ENCODE assay signal across 21 cellular contexts in genomic region chr7:44561481-44561880, GRCh38. TPM values are rescaled to one million over a fixed set of nuclear protein-coding genes. Genes with fewer than 3 reads are reported as not detected.
DNase-seq lines count a peak whose midpoint lies in the region; ATAC-seq, FAIRE-seq and TF ChIP-seq lines count a peak whose summit lies in the region.
"Had no signal": no experiment of that assay in that cellular context is flagged by ENCODE, and none has a peak within 500 bp of the region (broad histone marks: within the 10 kb centered on the region; RNA-seq: fewer than 3 reads in every experiment).

No MANE protein-coding gene starts in this region.

- no peaks in the 10 kb centered on the region for H3K4me1 Mint-ChIP-seq in CD8-positive, alpha-beta T cell (ENCODE audit: low read depth)
- peaks cover 6% of the 10 kb centered on the region for H3K4me1 Mint-ChIP-seq in T-helper 17 cell

- 95% methylated on average over 6 of the region's 6 CpGs for WGBS in A549 (ENCODE audit: missing lambda C conversion rate)

- ATAC-seq in A549 (no peak; a peak in 1 of 6 replicates), upper lobe of right lung (no peak), T-helper 17 cell (no peak)
- ATAC-seq in CD8-positive, alpha-beta T cell = no peak

- H3K27ac Mint-ChIP-seq in CD8-positive, alpha-beta T cell = peak overlapping the region; percentile 41
- H3K27ac Mint-ChIP-seq in T-helper 17 cell = no peak overlapping the region

- H3K4me3 ChIP-seq in A549 (no peak overlapping the region), upper lobe of right lung (no peak overlapping the region)
- H3K4me3 ChIP-seq in CD8-positive, alpha-beta T cell (ENCODE audit: low read depth, low read length) = no peak overlapping the region

- H3K36me3 ChIP-seq in CD8-positive, alpha-beta T cell (ENCODE audit: insufficient read depth, low read length) = peaks cover 7% of the 10 kb centered on the region
- peaks cover 25% of the 10 kb centered on the region for H3K36me3 ChIP-seq in upper lobe of right lung

- H3K27ac ChIP-seq in A549 = peak overlapping the region in 1 of 2 experiments; percentile 85; a peak in 4 of 6 replicates
- H3K27ac ChIP-seq in CD8-positive, alpha-beta T cell (ENCODE audit: low read depth, low read length) = no peak overlapping the region
- H3K27ac ChIP-seq in caudate nucleus (ENCODE audit: low read depth, low read length) = peak overlapping the region; percentile 87
- H3K27ac ChIP-seq in upper lobe of right lung = no peak overlapping the region

- POLR2A ChIA-PET in A549 (lab: Yijun Ruan, JAX) = no interaction called here
- POLR2A ChIA-PET in CD8-positive, alpha-beta T cell (lab: Charles Lee) = interaction anchor here (2.1 kb wide), 1 partner anchor 13 kb away, joined by 9 read pairs; the partner anchor contains the start of gene DDX56

- peak overlapping the region; percentile 54 for H3K4me2 ChIP-seq in A549

- H3K9me3 ChIP-seq in A549 = no peaks in the 10 kb centered on the region
- no peaks in the 10 kb centered on the region for H3K9me3 ChIP-seq in CD8-positive, alpha-beta T cell (ENCODE audit: low read length)
- no peaks in the 10 kb centered on the region for H3K9me3 ChIP-seq in upper lobe of right lung
- H3K9me3 ChIP-seq in T-helper 17 cell (ENCODE audit: control insufficient read depth, low read length, poor library complexity, severe bottlenecking) = no peaks in the 10 kb centered on the region

- no peak for TF ChIP-seq CTCF in A549 (IDR thresholded peaks at IDR 0.05)
- TF ChIP-seq CTCF in CD8-positive, alpha-beta T cell (IDR thresholded peaks at IDR 0.05) = no peak
- no peak for TF ChIP-seq CTCF in upper lobe of right lung (IDR thresholded peaks at IDR 0.05)

- no peak for TF ChIP-seq EP300 in A549 (IDR thresholded peaks at IDR 0.05)

- intact Hi-C loops in CD8-positive, alpha-beta T cell (cut with DNase I, micrococcal nuclease) = no loop called here
- intact Hi-C loops in posterior vena cava (cut with DNase I) (loop anchor here in 1 of 2 donors (10.0 kb wide), 1 partner anchor 317 kb away; no protein-coding TSS in a partner anchor), upper lobe of right lung (cut with DNase I) (no loop called here)

- no peak for TF ChIP-seq RAD21 in A549 (conservative IDR thresholded peaks at IDR 0.05 in 1 of 2, IDR thresholded peaks at IDR 0.05 in 1 of 2)

- H3K4me3 Mint-ChIP-seq in CD8-positive, alpha-beta T cell = no peak overlapping the region
- H3K4me3 Mint-ChIP-seq in T-helper 17 cell = no peak overlapping the region

- H3K27me3 Mint-ChIP-seq in CD8-positive, alpha-beta T cell (ENCODE audit: low read depth) = no peaks in the 10 kb centered on the region
- no peaks in the 10 kb centered on the region for H3K27me3 Mint-ChIP-seq in T-helper 17 cell

- no peak for FAIRE-seq in A549 (lab: Jason Lieb, UNC)
- FAIRE-seq: D721Med, H54 had no signal

- TF ChIP-seq POLR2A in A549 (IDR thresholded peaks at IDR 0.05; ENCODE audit: low read length) = no peak

- CTCF ChIA-PET in A549 (lab: Yijun Ruan, JAX) = interaction anchor here (1.0 to 2.5 kb wide), 3 partner anchors 10 to 320 kb away, joined by 3 to 6 read pairs (median 6); no protein-coding TSS in a partner anchor
- CTCF ChIA-PET in CD8-positive, alpha-beta T cell (lab: Charles Lee) = no interaction called here

- H3K4me1 ChIP-seq in A549 (peaks cover 25% of the 10 kb centered on the region), upper lobe of right lung (no peaks in the 10 kb centered on the region)
- H3K4me1 ChIP-seq in CD8-positive, alpha-beta T cell (ENCODE audit: insufficient read depth, low read length) = no peaks in the 10 kb centered on the region

- H3K9me3 Mint-ChIP-seq in CD8-positive, alpha-beta T cell = no peaks in the 10 kb centered on the region

- DNase-seq in A549 (ENCODE audit: low read depth in 1 of 2, low spot score in 1 of 2) = no peak
- no peak for DNase-seq in CD8-positive, alpha-beta T cell
- no peak for DNase-seq in caudate nucleus (lab: John Stamatoyannopoulos, UW)
- peak; percentile 55 for DNase-seq in posterior vena cava (ENCODE audit: low spot score)
- DNase-seq in germinal center (ENCODE audit: low spot score) = no peak
- DNase-seq in upper lobe of right lung = no peak
- no peak for DNase-seq in T-helper 17 cell
- DNase-seq: KG1, MM.1S, NCI-H1417, NCI-H1694, NCI-H2029 treated with DMSO at 0.1 percent for 48 hours, NCI-H446 treated with DMSO at 0.1 percent for 48 hours, NCI-H526, RPMI8226, SHP77 treated with DMSO at 0.1 percent for 48 hours, SW 1271 had no signal

- H3K27me3 ChIP-seq in CD8-positive, alpha-beta T cell (ENCODE audit: insufficient read depth, low read length) = no peaks in the 10 kb centered on the region
- no peaks in the 10 kb centered on the region for H3K27me3 ChIP-seq in upper lobe of right lung

- peaks cover 28% of the 10 kb centered on the region for H3K36me3 Mint-ChIP-seq in CD8-positive, alpha-beta T cell
- no peaks in the 10 kb centered on the region for H3K36me3 Mint-ChIP-seq in T-helper 17 cell (ENCODE audit: low read depth)

TF ChIP-seq in A549, 52 proteins besides CTCF, POLR2A, EP300 and RAD21 (continues in another document):
- TF ChIP-seq SREBF2 (IDR thresholded peaks at IDR 0.05) (no peak), HOXA7 (CRISPR knock-in tag; IDR thresholded peaks at IDR 0.05) (no peak), HEYL (CRISPR knock-in tag; IDR thresholded peaks at IDR 0.05) (no peak), KDM5A (IDR thresholded peaks at IDR 0.05) (no peak), NR3C1 (IDR thresholded peaks at IDR 0.05) (no peak), USF2 (IDR thresholded peaks at IDR 0.05) (no peak), CBX8 (IDR thresholded peaks at IDR 0.05) (no peak), POLR2AphosphoS2 (conservative IDR thresholded peaks at IDR 0.05; ENCODE audit: low read length) (no peak), ESRRA (IDR thresholded peaks at IDR 0.05; ENCODE audit: borderline replicate concordance, low read length) (no peak), MAFK (IDR thresholded peaks at IDR 0.05; ENCODE audit: partially characterized antibody) (no peak), NFE2L2 (conservative IDR thresholded peaks at IDR 0.05; ENCODE audit: low read length) (no peak), BCL3 (IDR thresholded peaks at IDR 0.05) (no peak), CEBPB (IDR thresholded peaks at IDR 0.05) (no peak), RCOR1 (IDR thresholded peaks at IDR 0.05; ENCODE audit: low read depth, low read length) (no peak)

RNA-seq across cellular contexts. Expression of gene DDX56, which starts 12.2 kb away (rescaled TPM):
- 96.1 and 108 TPM in 2 replicates for polyA plus RNA-seq in A549 (2011; rRNA removed)
- 96.9 and 120 TPM in 2 replicates for polyA plus RNA-seq in A549 (2012; cell fraction: cytosol; rRNA removed)
- polyA plus RNA-seq in A549 (2012; cell fraction: nucleus; rRNA removed) = 263 and 283 TPM in 2 replicates
- polyA plus RNA-seq in A549 (2017; fragmentation: RNase III; extraction: RNeasy Plus Mini Kit Qiagen cat#74134 plus additional on column Dnase treatment) = 93.4 to 100 TPM (median 97.7 TPM) in 3 replicates
- 150 and 154 TPM in 2 replicates for polyA minus RNA-seq in A549 (2011; rRNA and poly(A)+ RNA removed)
- total RNA-seq in CD8-positive, alpha-beta T cell = 100 to 1,000 TPM; 140 to 141 TPM
- total RNA-seq in posterior vena cava = 10 to 100 TPM; 33.9 to 40.2 TPM
- 53.5 TPM for total RNA-seq in upper lobe of right lung
- 100 to 1,000 TPM in 1 of 2 donors, 10 to 100 TPM in 1; 95.7 to 101 TPM for total RNA-seq in T-helper 17 cell

RNA-seq across cellular contexts. Expression of gene NPC1L1, which starts 20.4 kb away (rescaled TPM):
- polyA plus RNA-seq in A549 (2011; rRNA removed) (0.06 and 0.12 TPM in 2 replicates), A549 (2017; fragmentation: RNase III; extraction: RNeasy Plus Mini Kit Qiagen cat#74134 plus additional on column Dnase treatment) (0.01 to 0.04 TPM (median 0.03 TPM) in 3 replicates)
- 0.01 and 0.06 TPM in 2 replicates for polyA plus RNA-seq in A549 (2012; cell fraction: cytosol; rRNA removed)
- 0.17 and 0.18 TPM in 2 replicates for polyA plus RNA-seq in A549 (2012; cell fraction: nucleus; rRNA removed)
- polyA minus RNA-seq in A549 (2011; rRNA and poly(A)+ RNA removed) = 0.12 TPM in 1 of 2 replicates, not detected in the other
- total RNA-seq in CD8-positive, alpha-beta T cell = under 1 TPM in 1 of 2 experiments, not detected in 1; 0.06 TPM
- total RNA-seq in posterior vena cava (under 1 TPM; 0.14 to 0.23 TPM), upper lobe of right lung (0.17 TPM), T-helper 17 cell (under 1 TPM in 1 of 2 donors, not detected in 1; 0.08 TPM)
- total RNA-seq: HT1080 had no signal
- polyA plus RNA-seq: BJ had no signal

RNA-seq across cellular contexts. Expression of gene TMED4, which starts 20.6 kb away (rescaled TPM):
- 68.3 and 79.2 TPM in 2 replicates for polyA plus RNA-seq in A549 (2011; rRNA removed)
- polyA plus RNA-seq in A549 (2012; cell fraction: cytosol; rRNA removed) = 53.0 and 70.7 TPM in 2 replicates
- 98.9 and 134 TPM in 2 replicates for polyA plus RNA-seq in A549 (2012; cell fraction: nucleus; rRNA removed)
- polyA plus RNA-seq in A549 (2017; fragmentation: RNase III; extraction: RNeasy Plus Mini Kit Qiagen cat#74134 plus additional on column Dnase treatment) = 53.9 to 55.9 TPM (median 55.1 TPM) in 3 replicates
- 58.8 and 75.2 TPM in 2 replicates for polyA minus RNA-seq in A549 (2011; rRNA and poly(A)+ RNA removed)
- 100 to 1,000 TPM; 115 to 120 TPM for total RNA-seq in CD8-positive, alpha-beta T cell
- total RNA-seq in posterior vena cava = 10 to 100 TPM; 50.3 to 52.5 TPM
- total RNA-seq in upper lobe of right lung = 78.3 TPM
- total RNA-seq in T-helper 17 cell = 100 to 1,000 TPM in 1 of 2 donors, 10 to 100 TPM in 1; 99.2 to 112 TPM

RNA-seq across cellular contexts. Expression of gene OGDH, which starts 44.9 kb away (rescaled TPM):
- polyA plus RNA-seq in A549 (2011; rRNA removed) = 32.5 and 37.2 TPM in 2 replicates
- polyA plus RNA-seq in A549 (2012; cell fraction: cytosol; rRNA removed) = 37.2 and 43.6 TPM in 2 replicates
- polyA plus RNA-seq in A549 (2012; cell fraction: nucleus; rRNA removed) = 85.1 and 94.7 TPM in 2 replicates
- 35.8 to 38.8 TPM (median 37.7 TPM) in 3 replicates for polyA plus RNA-seq in A549 (2017; fragmentation: RNase III; extraction: RNeasy Plus Mini Kit Qiagen cat#74134 plus additional on column Dnase treatment)
- polyA minus RNA-seq in A549 (2011; rRNA and poly(A)+ RNA removed) = 74.2 and 83.3 TPM in 2 replicates
- total RNA-seq in CD8-positive, alpha-beta T cell = 10 to 100 TPM; 36.8 to 39.6 TPM
- 100 to 1,000 TPM; 123 to 132 TPM for total RNA-seq in posterior vena cava
- total RNA-seq in upper lobe of right lung = 157 TPM
- total RNA-seq in T-helper 17 cell = 100 to 1,000 TPM; 130 to 134 TPM
